Comparison of ENCODE assay signal across 15 cellular contexts in genomic region chr1:35644204-35644603, GRCh38. TPM values are rescaled to one million over a fixed set of nuclear protein-coding genes. Genes with fewer than 3 reads are reported as not detected.
DNase-seq lines count a peak whose midpoint lies in the region; TF ChIP-seq lines count a peak whose summit lies in the region.
"Had no signal": no experiment of that assay in that cellular context is flagged by ENCODE, and none has a peak within 500 bp of the region (broad histone marks: within the 10 kb centered on the region; RNA-seq: fewer than 3 reads in every experiment).

No MANE protein-coding gene starts in this region.

- H3K27ac Mint-ChIP-seq in immature natural killer cell: no peak overlapping the region

- H3K4me3 ChIP-seq in testis: no peak overlapping the region
- H3K4me3 ChIP-seq: GM23248 had no signal

- 37 to 45% methylated on average over 2 of the region's 2 CpGs for WGBS in testis, 2 donors

- H3K27me3 ChIP-seq in testis: no peaks in the 10 kb centered on the region

- H3K9me3 Mint-ChIP-seq in immature natural killer cell: peaks cover 0 to 2% (median 0%) of the 10 kb centered on the region in 6 donors

- H3K4me1 Mint-ChIP-seq in immature natural killer cell: peaks cover 26 to 32% of the 10 kb centered on the region in 2 donors

- H3K27me3 Mint-ChIP-seq in immature natural killer cell (ENCODE audit: low read depth in 3 of 3): peaks cover 1 to 23% (median 19%) of the 10 kb centered on the region in 3 donors

- DNase-seq in NCI-H510A treated with DMSO at 0.1 percent for 48 hours (lab: John Stamatoyannopoulos, UW) (peak; percentile 42), NCI-H510A (lab: John Stamatoyannopoulos, UW) (no peak), Daoy (ENCODE audit: low read depth) (peak; percentile 9), NCI-H82 treated with DMSO at 0.1 percent for 48 hours (lab: John Stamatoyannopoulos, UW; ENCODE audit: unreplicated experiment) (peak; percentile 24), immature natural killer cell (no peak), testis (no peak), NCI-H187 treated with DMSO at 0.1 percent for 48 hours (lab: John Stamatoyannopoulos, UW) (no peak), OCI-M1 (lab: John Stamatoyannopoulos, UW) (no peak)
- DNase-seq: COR-L47, DMS79, GM23248, NCI-H1092, NCI-H187, NCI-H748 treated with DMSO at 0.1 percent for 48 hours had no signal

- H3K4me1 ChIP-seq in testis: peaks cover 9% of the 10 kb centered on the region

- no peaks in the 10 kb centered on the region for H3K36me3 ChIP-seq in testis (ENCODE audit: low read depth, missing control alignments)

- H3K27ac ChIP-seq in testis: no peak overlapping the region
- H3K27ac ChIP-seq: C4-2B, GM23248 had no signal

- no peak for TF ChIP-seq CTCF in testis (IDR thresholded peaks at IDR 0.05)

- peak overlapping the region in 3 of 5 donors; percentile 3 to 61 (median 34) for H3K4me3 Mint-ChIP-seq in immature natural killer cell

- TF ChIP-seq POLR2A in testis (IDR thresholded peaks at IDR 0.05): no peak

- no peaks in the 10 kb centered on the region for H3K9me3 ChIP-seq in testis

- intact Hi-C loops in testis (cut with DNase I; ENCODE audit: low total_unique reads): no loop called here

- H3K36me3 Mint-ChIP-seq in immature natural killer cell: no peaks in the 10 kb centered on the region

RNA-seq across cellular contexts. Expression of gene PSMB2, which starts 2.9 kb away (rescaled TPM):
- total RNA-seq in Daoy (2014; rRNA removed; shearing (Covaris generic)): 58.4 and 59.7 TPM in 2 replicates
- polyA plus RNA-seq in immature natural killer cell (100 to 1,000 TPM in 1 of 3 donors, 10 to 100 TPM in 2; 83.2 to 108 (median 89.7) TPM), testis (ENCODE audit: insufficient read depth, low read depth, low replicate concordance) (59.9 TPM)
- 10 to 100 TPM; 46.8 to 50.1 TPM for total RNA-seq in testis

Comparison
In these comparisons a context has a peak if more than half of its experiments do, and no peak if none do; other contexts are left out.
1. DNase-seq: peak in NCI-H510A treated with DMSO at 0.1 percent for 48 hours (single experiment), Daoy (single experiment) and NCI-H82 treated with DMSO at 0.1 percent for 48 hours (single experiment); none in NCI-H510A (single experiment), immature natural killer cell (0 of 3), testis (single experiment), NCI-H187 treated with DMSO at 0.1 percent for 48 hours (single experiment) and OCI-M1 (single experiment).